8 cellular contexts compared by ENCODE assay signal in genomic region chr14:49621114-49621881, GRCh38. TPM values are rescaled to one million over a fixed set of nuclear protein-coding genes. Genes with fewer than 3 reads are reported as not detected.
DNase-seq lines count a peak whose midpoint lies in the region; ATAC-seq and TF ChIP-seq lines count a peak whose summit lies in the region.

No MANE protein-coding gene starts in this region.

- TF ChIP-seq CTCF in BJ (IDR thresholded peaks at IDR 0.05; ENCODE audit: insufficient read depth, low read depth, low read length) (no peak), left ventricle myocardium inferior (IDR thresholded peaks at IDR 0.05; ENCODE audit: borderline replicate concordance) (no peak), progenitor cell of endocrine pancreas (IDR thresholded peaks at IDR 0.05; ENCODE audit: unreplicated experiment) (peak; percentile 1)

- H3K4me1 ChIP-seq in left ventricle myocardium inferior, result peaks cover 60% of the 10 kb centered on the region

- H3K27me3 Mint-ChIP-seq in activated naive CD8-positive, alpha-beta T cell treated with anti-CD3 and anti-CD28 coated beads, Interleukin-2, amount 10 ng/mL, durations not matched to agents 7 days and 5 days, result no peaks in the 10 kb centered on the region
- H3K27me3 Mint-ChIP-seq in progenitor cell of endocrine pancreas, result no peaks in the 10 kb centered on the region

- H3K9me3 Mint-ChIP-seq in activated naive CD8-positive, alpha-beta T cell treated with anti-CD3 and anti-CD28 coated beads, Interleukin-2, amount 10 ng/mL, durations not matched to agents 7 days and 5 days, result no peaks in the 10 kb centered on the region
- H3K9me3 Mint-ChIP-seq in progenitor cell of endocrine pancreas (ENCODE audit: low read depth), result no peaks in the 10 kb centered on the region

- peaks cover 36% of the 10 kb centered on the region for H3K4me1 Mint-ChIP-seq in activated naive CD8-positive, alpha-beta T cell treated with anti-CD3 and anti-CD28 coated beads, Interleukin-2, amount 10 ng/mL, durations not matched to agents 7 days and 5 days
- peaks cover 22% of the 10 kb centered on the region for H3K4me1 Mint-ChIP-seq in progenitor cell of endocrine pancreas (ENCODE audit: low read depth)

- POLR2A ChIA-PET in BJ (lab: Charles Lee), result interaction anchor here (0.7 to 1.6 kb wide), 4 partner anchors 13 to 232 kb away, joined by 3 to 4 read pairs (median 3); partner anchors contain the start of genes DNAAF2, LRR1 and NEMF
- POLR2A ChIA-PET in activated naive CD8-positive, alpha-beta T cell treated with anti-CD3 and anti-CD28 coated beads, Interleukin-2, amount 10 ng/mL, durations not matched to agents 7 days and 5 days (lab: Charles Lee), result interaction anchor here (0.6 to 3.0 kb wide), 17 partner anchors 11 to 743 kb away, joined by 3 to 102 read pairs (median 9); partner anchors contain the start of genes DNAAF2, KLHDC2, LRR1 and NEMF

- peak overlapping the region; percentile 95 for H3K4me3 ChIP-seq in BJ (ENCODE audit: low read depth, low read length)
- peak overlapping the region; percentile 84 for H3K4me3 ChIP-seq in left ventricle myocardium inferior

- CTCF ChIA-PET in BJ (lab: Yijun Ruan, JAX), result interaction anchor here (0.6 to 2.9 kb wide), 5 partner anchors 9 to 163 kb away, joined by 3 to 25 read pairs (median 4); partner anchors contain the start of genes DNAAF2 and LRR1

- H3K27me3 ChIP-seq in BJ (ENCODE audit: control insufficient read depth, insufficient read depth, low read length) (no peaks in the 10 kb centered on the region), left ventricle myocardium inferior (ENCODE audit: low read depth) (no peaks in the 10 kb centered on the region)

- H3K9me3 ChIP-seq in left ventricle myocardium inferior (replicated peaks), result no peaks in the 10 kb centered on the region

- peak overlapping the region; percentile 95 for H3K27ac ChIP-seq in left ventricle myocardium inferior (replicated peaks)

- H3K36me3 ChIP-seq in BJ (ENCODE audit: control insufficient read depth, insufficient read depth, low read length) (no peaks in the 10 kb centered on the region), left ventricle myocardium inferior (peaks cover 26% of the 10 kb centered on the region)

- ATAC-seq in GM18868 (IDR thresholded peaks at IDR 0.05; ENCODE audit: unreplicated experiment) (peak; percentile 29), HG03135 (IDR thresholded peaks at IDR 0.05; ENCODE audit: unreplicated experiment) (peak; percentile 33)
- ATAC-seq in activated naive CD8-positive, alpha-beta T cell treated with anti-CD3 and anti-CD28 coated beads, Interleukin-2, amount 10 ng/mL, durations not matched to agents 7 days and 5 days (ENCODE audit: low read depth), result no peak

- peak overlapping the region; percentile 97 for H3K4me3 Mint-ChIP-seq in activated naive CD8-positive, alpha-beta T cell treated with anti-CD3 and anti-CD28 coated beads, Interleukin-2, amount 10 ng/mL, durations not matched to agents 7 days and 5 days
- H3K4me3 Mint-ChIP-seq in progenitor cell of endocrine pancreas (ENCODE audit: low read depth), result peak overlapping the region; percentile 95

- peaks cover 27% of the 10 kb centered on the region for H3K36me3 Mint-ChIP-seq in activated naive CD8-positive, alpha-beta T cell treated with anti-CD3 and anti-CD28 coated beads, Interleukin-2, amount 10 ng/mL, durations not matched to agents 7 days and 5 days
- peaks cover 15% of the 10 kb centered on the region for H3K36me3 Mint-ChIP-seq in progenitor cell of endocrine pancreas (ENCODE audit: insufficient read depth)

- H3K27ac Mint-ChIP-seq in activated naive CD8-positive, alpha-beta T cell treated with anti-CD3 and anti-CD28 coated beads, Interleukin-2, amount 10 ng/mL, durations not matched to agents 7 days and 5 days, result peak overlapping the region; percentile 62
- peak overlapping the region; percentile 56 for H3K27ac Mint-ChIP-seq in progenitor cell of endocrine pancreas

- intact Hi-C loops in left ventricle myocardium inferior (cut with micrococcal nuclease), result loop anchor here (2.0 kb wide), 1 partner anchor 34 kb away; the partner anchor contains the start of gene RPS29

- DNase-seq in BJ (ENCODE audit: low read depth), result no peak
- DNase-seq in OCI-M1 (lab: John Stamatoyannopoulos, UW), result peak; percentile 71
- DNase-seq in activated naive CD8-positive, alpha-beta T cell treated with anti-CD3 and anti-CD28 coated beads, Interleukin-2, amount 10 ng/mL, durations not matched to agents 7 days and 5 days, result no peak
- DNase-seq in left ventricle myocardium inferior, result peak; percentile 71
- DNase-seq in progenitor cell of endocrine pancreas (ENCODE audit: low spot score, unreplicated experiment), result peak; percentile 39
- no peak for DNase-seq in SKM-1 treated with dmso at 0.1 percent for 144 hours (lab: John Stamatoyannopoulos, UW; ENCODE audit: unreplicated experiment)

RNA-seq across cellular contexts. Expression of gene MGAT2, which starts 0.7 kb away (rescaled TPM):
- polyA plus RNA-seq in BJ (2011; rRNA removed), result 24.1 and 35.2 TPM in 2 replicates
- polyA minus RNA-seq in BJ (2011; rRNA and poly(A)+ RNA removed), result 12.0 and 18.5 TPM in 2 replicates
- total RNA-seq in activated naive CD8-positive, alpha-beta T cell treated with anti-CD3 and anti-CD28 coated beads, Interleukin-2, amount 10 ng/mL, durations not matched to agents 7 days and 5 days, result 10 to 100 TPM; 54.6 to 55.0 TPM
- 12.0 TPM for total RNA-seq in left ventricle myocardium inferior
- 21.4 and 24.7 TPM in 2 replicates for total RNA-seq in progenitor cell of endocrine pancreas

RNA-seq across cellular contexts. Expression of gene RPL36AL, which starts 0.9 kb away (rescaled TPM):
- polyA plus RNA-seq in BJ (2011; rRNA removed), result 87.9 and 203 TPM in 2 replicates
- polyA minus RNA-seq in BJ (2011; rRNA and poly(A)+ RNA removed), result 16.8 and 25.8 TPM in 2 replicates
- total RNA-seq in activated naive CD8-positive, alpha-beta T cell treated with anti-CD3 and anti-CD28 coated beads, Interleukin-2, amount 10 ng/mL, durations not matched to agents 7 days and 5 days, result 100 to 1,000 TPM; 238 to 254 TPM
- total RNA-seq in left ventricle myocardium inferior (141 TPM), progenitor cell of endocrine pancreas (149 and 157 TPM in 2 replicates)

RNA-seq across cellular contexts. Expression of gene DNAAF2, which starts 13.7 kb away (rescaled TPM):
- 3.6 and 4.2 TPM in 2 replicates for polyA plus RNA-seq in BJ (2011; rRNA removed)
- polyA minus RNA-seq in BJ (2011; rRNA and poly(A)+ RNA removed), result 1.0 and 1.1 TPM in 2 replicates
- total RNA-seq in activated naive CD8-positive, alpha-beta T cell treated with anti-CD3 and anti-CD28 coated beads, Interleukin-2, amount 10 ng/mL, durations not matched to agents 7 days and 5 days, result 1 to 10 TPM; 8.0 to 8.2 TPM
- 6.2 TPM for total RNA-seq in left ventricle myocardium inferior
- 18.9 and 20.5 TPM in 2 replicates for total RNA-seq in progenitor cell of endocrine pancreas

RNA-seq across cellular contexts. Expression of gene LRR1, which starts 22.6 kb away (rescaled TPM):
- polyA plus RNA-seq in BJ (2011; rRNA removed), result 8.6 and 11.9 TPM in 2 replicates
- polyA minus RNA-seq in BJ (2011; rRNA and poly(A)+ RNA removed), result 3.7 and 4.5 TPM in 2 replicates
- 10 to 100 TPM; 43.7 to 44.3 TPM for total RNA-seq in activated naive CD8-positive, alpha-beta T cell treated with anti-CD3 and anti-CD28 coated beads, Interleukin-2, amount 10 ng/mL, durations not matched to agents 7 days and 5 days
- total RNA-seq in left ventricle myocardium inferior (4.6 TPM), progenitor cell of endocrine pancreas (15.6 and 16.4 TPM in 2 replicates)

RNA-seq across cellular contexts. Expression of gene RPS29, which starts 35.1 kb away (rescaled TPM):
- polyA plus RNA-seq in BJ (2011; rRNA removed), result 3,639 and 4,331 TPM in 2 replicates
- polyA minus RNA-seq in BJ (2011; rRNA and poly(A)+ RNA removed), result 490 and 796 TPM in 2 replicates
- 1,000 to 10,000 TPM; 1,762 to 1,786 TPM for total RNA-seq in activated naive CD8-positive, alpha-beta T cell treated with anti-CD3 and anti-CD28 coated beads, Interleukin-2, amount 10 ng/mL, durations not matched to agents 7 days and 5 days
- total RNA-seq in left ventricle myocardium inferior (853 TPM), progenitor cell of endocrine pancreas (1,117 and 1,256 TPM in 2 replicates)

Comparison
In these comparisons a context has a peak if more than half of its experiments do, and no peak if none do; other contexts are left out.
1. DNase-seq: peak in OCI-M1 (single experiment), left ventricle myocardium inferior (single experiment) and progenitor cell of endocrine pancreas (single experiment); none in BJ (single experiment), activated naive CD8-positive, alpha-beta T cell treated with anti-CD3 and anti-CD28 coated beads, Interleukin-2, amount 10 ng/mL, durations not matched to agents 7 days and 5 days (single experiment) and SKM-1 treated with dmso at 0.1 percent for 144 hours (single experiment).